8 cellular contexts compared by ENCODE assay signal in genomic region chr4:185134176-185134869, GRCh38. TPM values are rescaled to one million over a fixed set of nuclear protein-coding genes. Genes with fewer than 3 reads are reported as not detected.
A peak's percentile ranks its signal among the peaks of the same experiment; 100 is the strongest.
DNase-seq lines count a peak whose midpoint lies in the region; ATAC-seq and TF ChIP-seq lines count a peak whose summit lies in the region.

No MANE protein-coding gene starts in this region.

- intact Hi-C loops in CD4-positive, alpha-beta T cell (cut with DNase I, micrococcal nuclease): loop anchor here (1.0 to 10.0 kb wide), 5 partner anchors 92 to 870 kb away; no protein-coding TSS in a partner anchor
- intact Hi-C loops in naive thymus-derived CD4-positive, alpha-beta T cell (cut with micrococcal nuclease): loop anchor here (1.0 to 2.0 kb wide), 8 partner anchors 38 to 870 kb away; no protein-coding TSS in a partner anchor

- no peaks in the 10 kb centered on the region for H3K4me1 Mint-ChIP-seq in CD4-positive, alpha-beta T cell (ENCODE audit: low read depth)
- peaks cover 0 to under 1% (median 0%) of the 10 kb centered on the region in 7 donors for H3K4me1 Mint-ChIP-seq in naive thymus-derived CD4-positive, alpha-beta T cell

- no peak overlapping the region for H3K27ac ChIP-seq in CD4-positive, alpha-beta T cell (ENCODE audit: low read depth, low read length)
- no peak overlapping the region for H3K27ac ChIP-seq in naive thymus-derived CD4-positive, alpha-beta T cell (ENCODE audit: low read depth, low read length)

- POLR2A ChIA-PET in CD4-positive, alpha-beta T cell (lab: Charles Lee): interaction anchor here (1.0 kb wide), 3 partner anchors 9 to 95 kb away, joined by 3 to 6 read pairs (median 3); partner anchors contain the start of gene SLC25A4
- POLR2A ChIA-PET in naive thymus-derived CD4-positive, alpha-beta T cell (lab: Charles Lee): no interaction called here

- H3K4me3 ChIP-seq in naive thymus-derived CD4-positive, alpha-beta T cell (ENCODE audit: low read length): no peak overlapping the region

- no peaks in the 10 kb centered on the region for H3K36me3 ChIP-seq in naive thymus-derived CD4-positive, alpha-beta T cell (ENCODE audit: control insufficient read depth in 2 of 3, insufficient read depth in 3 of 3, low read length in 3 of 3)

- peak; percentile 87 for TF ChIP-seq CTCF in CD4-positive, alpha-beta T cell (IDR thresholded peaks at IDR 0.05)

- ATAC-seq in CD4-positive, alpha-beta T cell (ENCODE audit: poor library complexity): peak; percentile 66
- peak; percentile 52 for ATAC-seq in GM19023 (IDR thresholded peaks at IDR 0.05; ENCODE audit: unreplicated experiment)
- peak; percentile 86 for ATAC-seq in naive thymus-derived CD4-positive, alpha-beta T cell
- no peak for ATAC-seq in HG03045 (IDR thresholded peaks at IDR 0.05; ENCODE audit: unreplicated experiment)

- no peak for DNase-seq in CD4-positive, alpha-beta T cell
- DNase-seq in HT1080 (ENCODE audit: low read depth): peak; percentile 44
- DNase-seq in SIG-M5 treated with dmso at 0.1 percent for 504 hours (lab: John Stamatoyannopoulos, UW; ENCODE audit: unreplicated experiment): peak; percentile 37
- peak; percentile 59 to 77 for DNase-seq in erythroblast (lab: John Stamatoyannopoulos, UW)
- DNase-seq in naive thymus-derived CD4-positive, alpha-beta T cell: peak in 6 of 9 donors; percentile 22 to 52 (median 40)
- no peak for DNase-seq in activated T-cell treated with anti-CD3 and anti-CD28 coated beads for 4 hours

- no peaks in the 10 kb centered on the region for H3K9me3 Mint-ChIP-seq in CD4-positive, alpha-beta T cell
- H3K9me3 Mint-ChIP-seq in naive thymus-derived CD4-positive, alpha-beta T cell: no peaks in the 10 kb centered on the region

- H3K4me1 ChIP-seq in naive thymus-derived CD4-positive, alpha-beta T cell (ENCODE audit: control insufficient read depth in 2 of 2, insufficient read depth in 2 of 2, low read length in 2 of 2): no peaks in the 10 kb centered on the region

- no peaks in the 10 kb centered on the region for H3K36me3 Mint-ChIP-seq in CD4-positive, alpha-beta T cell (ENCODE audit: low read depth)
- H3K36me3 Mint-ChIP-seq in naive thymus-derived CD4-positive, alpha-beta T cell: peaks cover 0 to 4% (median 0%) of the 10 kb centered on the region in 5 donors

- H3K9me3 ChIP-seq in CD4-positive, alpha-beta T cell (ENCODE audit: control insufficient read depth, low read length): no peaks in the 10 kb centered on the region
- no peaks in the 10 kb centered on the region for H3K9me3 ChIP-seq in naive thymus-derived CD4-positive, alpha-beta T cell (ENCODE audit: control insufficient read depth in 2 of 3, low read length in 3 of 3)

- no peak overlapping the region for H3K4me3 Mint-ChIP-seq in CD4-positive, alpha-beta T cell
- no peak overlapping the region for H3K4me3 Mint-ChIP-seq in naive thymus-derived CD4-positive, alpha-beta T cell

- TF ChIP-seq POLR2A in erythroblast (IDR thresholded peaks at IDR 0.05; ENCODE audit: low read length): no peak

- H3K27me3 ChIP-seq in CD4-positive, alpha-beta T cell (ENCODE audit: control insufficient read depth, insufficient read depth, low read length): peaks cover 7% of the 10 kb centered on the region
- peaks cover 0 to 3% of the 10 kb centered on the region in 2 donors for H3K27me3 ChIP-seq in naive thymus-derived CD4-positive, alpha-beta T cell (ENCODE audit: control insufficient read depth in 2 of 2, insufficient read depth in 2 of 2, low read length in 2 of 2)

- no peak overlapping the region for H3K27ac Mint-ChIP-seq in CD4-positive, alpha-beta T cell
- no peak overlapping the region for H3K27ac Mint-ChIP-seq in naive thymus-derived CD4-positive, alpha-beta T cell

- CTCF ChIA-PET in CD4-positive, alpha-beta T cell (lab: Charles Lee): interaction anchor here (0.8 to 1.3 kb wide), 10 partner anchors 9 to 389 kb away, joined by 3 to 7 read pairs (median 3); partner anchors contain the start of gene SLC25A4
- CTCF ChIA-PET in naive thymus-derived CD4-positive, alpha-beta T cell (lab: Charles Lee): interaction anchor here (0.6 to 1.6 kb wide), 13 partner anchors 9 to 870 kb away, joined by 3 to 8 read pairs (median 4); partner anchors contain the start of gene SLC25A4

- peaks cover 62% of the 10 kb centered on the region for H3K27me3 Mint-ChIP-seq in CD4-positive, alpha-beta T cell
- H3K27me3 Mint-ChIP-seq in naive thymus-derived CD4-positive, alpha-beta T cell: peaks cover 29 to 68% (median 40%) of the 10 kb centered on the region in 5 donors

RNA-seq across cellular contexts. Expression of gene SLC25A4, which starts 8.7 kb away (rescaled TPM):
- total RNA-seq in CD4-positive, alpha-beta T cell: 1 to 10 TPM; 4.1 TPM
- total RNA-seq in HT1080 (2014; rRNA removed; shearing (Covaris generic)): 27.2 and 33.9 TPM in 2 replicates
- 17.3 and 18.7 TPM in 2 replicates for polyA plus RNA-seq in HT1080 (2015; cell fraction: cytosol; rRNA removed)
- polyA plus RNA-seq in HT1080 (2015; cell fraction: nucleus; rRNA removed): 15.3 and 15.5 TPM in 2 replicates
- 1 to 10 TPM in 4 of 5 experiments, under 1 TPM in 1; 0.60 to 7.2 (median 4.9) TPM for total RNA-seq in naive thymus-derived CD4-positive, alpha-beta T cell
- 1 to 10 TPM; 2.7 to 3.8 TPM for polyA plus RNA-seq in naive thymus-derived CD4-positive, alpha-beta T cell

Comparison
In these comparisons a context has a peak if more than half of its experiments do, and no peak if none do; other contexts are left out.
1. DNase-seq: peak in HT1080 (single experiment), SIG-M5 treated with dmso at 0.1 percent for 504 hours (single experiment), erythroblast (2 of 2) and naive thymus-derived CD4-positive, alpha-beta T cell (6 of 9); none in CD4-positive, alpha-beta T cell (0 of 10) and activated T-cell treated with anti-CD3 and anti-CD28 coated beads for 4 hours (single experiment).